ENCODE assay signal across 19 cellular contexts in genomic region chr13:34730966-34731365, GRCh38.
DNase-seq lines count a peak whose midpoint lies in the region; ATAC-seq and TF ChIP-seq lines count a peak whose summit lies in the region.
"Had no signal": no experiment of that assay in that cellular context is flagged by ENCODE, and none has a peak within 500 bp of the region (broad histone marks: within the 10 kb centered on the region; RNA-seq: fewer than 3 reads in every experiment).

No MANE protein-coding gene starts in this region.

- H3K79me2 ChIP-seq in mesendoderm (ENCODE audit: control insufficient read depth, insufficient read depth, low read length), result no peaks in the 10 kb centered on the region

- no peak overlapping the region for H3K27ac ChIP-seq in right atrium auricular region
- H3K27ac ChIP-seq in mesendoderm (ENCODE audit: low read depth, low read length), result no peak overlapping the region
- H3K27ac ChIP-seq in body of pancreas, result no peak overlapping the region
- H3K27ac ChIP-seq: A549 had no signal

- no peak overlapping the region for H4K8ac ChIP-seq in mesendoderm (ENCODE audit: low read depth, low read length)

- no peaks in the 10 kb centered on the region for H3K4me1 ChIP-seq in right atrium auricular region
- H3K4me1 ChIP-seq in mesendoderm (ENCODE audit: control insufficient read depth, low read depth, low read length), result peaks cover 2% of the 10 kb centered on the region
- H3K4me1 ChIP-seq in body of pancreas, result peaks cover 8% of the 10 kb centered on the region
- H3K4me1 ChIP-seq: A549 had no signal

- WGBS in mesendoderm (ENCODE audit: extremely low coverage, insufficient coverage, low lambda C conversion rate), result no CpG with 5 or more reads among the region's 2 CpGs
- 82 to 84% methylated on average over 2 of the region's 2 CpGs for WGBS in body of pancreas, 2 donors

- no peak overlapping the region for H3K56ac ChIP-seq in mesendoderm (ENCODE audit: low read length)

- no peak overlapping the region for H3K4me3 ChIP-seq in right atrium auricular region
- H3K4me3 ChIP-seq in mesendoderm (ENCODE audit: low read length), result no peak overlapping the region
- no peak overlapping the region for H3K4me3 ChIP-seq in body of pancreas
- H3K4me3 ChIP-seq: A549, MG63 had no signal

- H2BK120ac ChIP-seq in mesendoderm (ENCODE audit: low read depth, low read length), result no peak overlapping the region

- no peak overlapping the region for H3K4ac ChIP-seq in mesendoderm (ENCODE audit: low read depth, low read length)

- no peak overlapping the region for H3K4me2 ChIP-seq in mesendoderm (ENCODE audit: low read length)
- H3K4me2 ChIP-seq: A549 had no signal

- H3K79me1 ChIP-seq in mesendoderm (ENCODE audit: low read length), result no peaks in the 10 kb centered on the region

- H3K9me3 ChIP-seq in right atrium auricular region (no peaks in the 10 kb centered on the region), body of pancreas (no peaks in the 10 kb centered on the region)
- H3K9me3 ChIP-seq: A549, MG63 had no signal

- peak; percentile 93 for ATAC-seq in Right ventricle myocardium superior (ENCODE audit: poor library complexity)
- peak; percentile 96 for ATAC-seq in left ventricle myocardium superior
- ATAC-seq in body of pancreas, result no peak
- ATAC-seq in GM19452 (IDR thresholded peaks at IDR 0.05; ENCODE audit: unreplicated experiment), result no peak
- ATAC-seq: A549 had no signal

- H2BK15ac ChIP-seq in mesendoderm (replicated peaks; ENCODE audit: low read depth), result no peak overlapping the region

- H3K18ac ChIP-seq in mesendoderm (ENCODE audit: low read length), result peak overlapping the region; percentile 9

- H3K27me3 ChIP-seq in right atrium auricular region (no peaks in the 10 kb centered on the region), mesendoderm (ENCODE audit: insufficient read depth, low read length, poor library complexity) (no peaks in the 10 kb centered on the region), body of pancreas (no peaks in the 10 kb centered on the region)
- H3K27me3 ChIP-seq: MG63 had no signal

- H3K9ac ChIP-seq in mesendoderm (ENCODE audit: low read length), result no peak overlapping the region

- no peak for TF ChIP-seq POLR2A in body of pancreas (IDR thresholded peaks at IDR 0.05)

- TF ChIP-seq CTCF in right atrium auricular region (IDR thresholded peaks at IDR 0.05) (no peak), body of pancreas (IDR thresholded peaks at IDR 0.05) (no peak)

- no peak overlapping the region for H4K5ac ChIP-seq in mesendoderm (ENCODE audit: low read length)

- H2AK5ac ChIP-seq in mesendoderm (ENCODE audit: low read length), result no peak overlapping the region

- no peak overlapping the region for H3K23ac ChIP-seq in mesendoderm (ENCODE audit: low read length)

- intact Hi-C loops in Right ventricle myocardium superior (cut with DNase I) (no loop called here), left ventricle myocardium superior (cut with micrococcal nuclease) (loop anchor here (10.0 kb wide), 1 partner anchor 516 kb away; no protein-coding TSS in a partner anchor), body of pancreas (cut with DNase I) (no loop called here)

- H3K36me3 ChIP-seq in right atrium auricular region, result no peaks in the 10 kb centered on the region
- no peaks in the 10 kb centered on the region for H3K36me3 ChIP-seq in mesendoderm (ENCODE audit: control insufficient read depth, insufficient read depth, low read length)
- H3K36me3 ChIP-seq in body of pancreas (replicated peaks in 1 of 2; ENCODE audit: insufficient read depth in 1 of 2, low read depth in 2 of 2), result no peaks in the 10 kb centered on the region
- H3K36me3 ChIP-seq: MG63 had no signal

- H2BK5ac ChIP-seq in mesendoderm (ENCODE audit: low read length), result no peak overlapping the region

- no peak for DNase-seq in Right ventricle myocardium superior
- no peak for DNase-seq in right atrium auricular region (ENCODE audit: low spot score)
- DNase-seq in left ventricle myocardium superior, result no peak
- peak; percentile 91 for DNase-seq in mesendoderm
- no peak for DNase-seq in epidermal melanocyte (ENCODE audit: insufficient read length, low spot score)
- DNase-seq in body of pancreas, result no peak
- DNase-seq: CD4-positive, alpha-beta memory T cell; DMS153; Kasumi-1; NCI-H1092; NCI-H1436 treated with DMSO at 0.1 percent for 48 hours; NCI-H2029 treated with DMSO at 0.1 percent for 48 hours; NCI-H446 treated with DMSO at 0.1 percent for 48 hours; NCI-H748 treated with DMSO at 0.1 percent for 48 hours; OCI-M1; SIG-M5 had no signal

Comparison
In these comparisons a context has a peak if more than half of its experiments do, and no peak if none do; other contexts are left out.
1. ATAC-seq: peak in Right ventricle myocardium superior (single experiment) and left ventricle myocardium superior (single experiment); none in body of pancreas (single experiment) and GM19452 (single experiment).